17 cellular contexts compared by ENCODE assay signal in the genomic region with DNA sequence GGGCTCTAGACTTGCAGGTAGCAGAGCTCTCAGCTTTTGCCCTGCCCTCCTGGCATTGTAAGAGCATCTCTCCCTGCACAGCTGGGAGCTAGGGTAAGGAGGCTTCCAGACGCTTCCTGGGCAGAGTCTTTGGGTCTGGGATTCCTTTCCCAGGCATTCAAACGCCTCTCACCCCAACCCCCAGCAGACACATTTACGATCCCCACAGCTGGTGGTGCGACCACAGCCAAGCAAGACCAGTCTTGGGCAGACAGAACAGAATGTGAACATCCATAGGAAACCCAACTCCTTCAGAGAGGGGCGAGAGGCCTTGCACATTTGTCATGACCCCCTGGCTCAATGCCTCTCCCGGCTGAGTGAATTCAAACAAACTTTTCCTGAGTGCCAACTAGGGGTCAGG. TPM values are rescaled to one million over a fixed set of nuclear protein-coding genes. Genes with fewer than 3 reads are reported as not detected.
DNase-seq lines count a peak whose midpoint lies in the region; ATAC-seq and TF ChIP-seq lines count a peak whose summit lies in the region.
"Had no signal": no experiment of that assay in that cellular context is flagged by ENCODE, and none has a peak within 500 bp of the region (broad histone marks: within the 10 kb centered on the region; RNA-seq: fewer than 3 reads in every experiment).

No MANE protein-coding gene starts in this region.

- 90 to 92% methylated on average over 2 to 6 of the region's 6 CpGs for WGBS in endodermal cell (ENCODE audit: insufficient coverage in 1 of 2, insufficient read length in 1 of 2), 2 experiments

- intact Hi-C loops in gastrocnemius medialis (cut with DNase I; ENCODE audit: low total_unique reads) = no loop called here

- H3K4me1 ChIP-seq in endodermal cell (ENCODE audit: control insufficient read depth, insufficient read depth, low read length) = peaks cover 10% of the 10 kb centered on the region
- no peaks in the 10 kb centered on the region for H3K4me1 ChIP-seq in gastrocnemius medialis

- peaks cover 18% of the 10 kb centered on the region for H3K9me3 Mint-ChIP-seq in endodermal cell
- H3K9me3 Mint-ChIP-seq: CD4-positive, alpha-beta T cell had no signal

- no peak overlapping the region for H3K9ac ChIP-seq in endodermal cell (ENCODE audit: extremely low read depth, low read length, poor library complexity, severe bottlenecking)
- H3K9ac ChIP-seq: BLaER1 treated with 17β-estradiol and CSF1 and Interleukin-3, amounts not matched to agents 10 nM and 100 nM; GM23248 had no signal

- H3K27me3 Mint-ChIP-seq in endodermal cell (ENCODE audit: insufficient read depth) = no peaks in the 10 kb centered on the region
- H3K27me3 Mint-ChIP-seq: CD4-positive, alpha-beta T cell had no signal

- H3K4me3 ChIP-seq in endodermal cell (ENCODE audit: low read length) = no peak overlapping the region
- H3K4me3 ChIP-seq in gastrocnemius medialis = no peak overlapping the region
- H3K4me3 ChIP-seq: A549; BLaER1 treated with 17β-estradiol and CSF1 and Interleukin-3, amounts not matched to agents 10 nM and 100 nM; GM12878; GM23248; K562 had no signal

- TF ChIP-seq POLR2A in gastrocnemius medialis (IDR thresholded peaks at IDR 0.05) = no peak

- peak; percentile 50 for DNase-seq in ELF-1 (ENCODE audit: low read depth, low spot score)
- peak; percentile 10 for DNase-seq in NCI-H524 treated with DMSO at 0.1 percent for 48 hours (lab: John Stamatoyannopoulos, UW)
- DNase-seq in endodermal cell = no peak
- DNase-seq in gastrocnemius medialis = no peak
- DNase-seq in amygdala (lab: John Stamatoyannopoulos, UW) = no peak
- no peak for DNase-seq in UCSD-AML1 (lab: John Stamatoyannopoulos, UW; ENCODE audit: unreplicated experiment)
- no peak for DNase-seq in NCI-H1417 (lab: John Stamatoyannopoulos, UW)
- DNase-seq: CD4-positive, alpha-beta T cell; DMS79; GF-D8; GM23248 had no signal

- ATAC-seq in gastrocnemius medialis = no peak
- ATAC-seq: A549, GM12878, HCT116, K562 had no signal

- no peaks in the 10 kb centered on the region for H3K36me3 Mint-ChIP-seq in endodermal cell (ENCODE audit: low read depth)

- H3K4me3 Mint-ChIP-seq in endodermal cell = no peak overlapping the region
- H3K4me3 Mint-ChIP-seq: CD4-positive, alpha-beta T cell had no signal

- no peaks in the 10 kb centered on the region for H3K36me3 ChIP-seq in endodermal cell (ENCODE audit: control insufficient read depth, insufficient read depth, low read length)
- H3K36me3 ChIP-seq in gastrocnemius medialis = no peaks in the 10 kb centered on the region
- H3K36me3 ChIP-seq: BLaER1 treated with 17β-estradiol and CSF1 and Interleukin-3, amounts not matched to agents 10 nM and 100 nM had no signal

- H3K27ac Mint-ChIP-seq in endodermal cell = peak overlapping the region; percentile 40
- H3K27ac Mint-ChIP-seq: CD4-positive, alpha-beta T cell had no signal

- H3K27me3 ChIP-seq in endodermal cell (ENCODE audit: control insufficient read depth, insufficient read depth, low read length, poor library complexity, severe bottlenecking) = no peaks in the 10 kb centered on the region
- H3K27me3 ChIP-seq in gastrocnemius medialis = no peaks in the 10 kb centered on the region

- TF ChIP-seq CTCF in endodermal cell (conservative IDR thresholded peaks at IDR 0.05) (no peak), gastrocnemius medialis (IDR thresholded peaks at IDR 0.05 in 4 of 5, conservative IDR thresholded peaks at IDR 0.05 in 1 of 5) (no peak)

- H3K4me1 Mint-ChIP-seq in endodermal cell = peaks cover 33% of the 10 kb centered on the region

- H3K27ac ChIP-seq in endodermal cell (ENCODE audit: low read depth, low read length) (no peak overlapping the region), gastrocnemius medialis (no peak overlapping the region)
- H3K27ac ChIP-seq: BLaER1 treated with 17β-estradiol and CSF1 and Interleukin-3, amounts not matched to agents 10 nM and 100 nM; GM23248; HL-60 had no signal

- in situ Hi-C loops in gastrocnemius medialis (cut with MboI; ENCODE audit: low sequenced_read_pairs in 4 of 4) = no loop called here

- H3K9me3 ChIP-seq in endodermal cell (ENCODE audit: control insufficient read depth, low read length) (no peaks in the 10 kb centered on the region), gastrocnemius medialis (no peaks in the 10 kb centered on the region)
- H3K9me3 ChIP-seq: A549 had no signal

RNA-seq across cellular contexts. Expression of a gene that starts 38.1 kb away (rescaled TPM):
- total RNA-seq in endodermal cell (10 to 100 TPM; 11.3 to 18.7 TPM), gastrocnemius medialis (100 to 1,000 TPM; 202 to 289 (median 251) TPM)
- 39.8 TPM for polyA plus RNA-seq in endodermal cell (2013, experiment 1 of 2)
- polyA plus RNA-seq in endodermal cell (2013, experiment 2 of 2) = 34.4 TPM

RNA-seq across cellular contexts. Expression of a gene that starts 46.6 kb away (rescaled TPM):
- 100 to 1,000 TPM; 220 to 413 TPM for total RNA-seq in endodermal cell
- 220 TPM for polyA plus RNA-seq in endodermal cell (2013, experiment 1 of 2)
- 196 TPM for polyA plus RNA-seq in endodermal cell (2013, experiment 2 of 2)
- total RNA-seq in gastrocnemius medialis = 10 to 100 TPM; 15.0 to 58.3 (median 18.7) TPM

Comparison
In these comparisons a context has a peak if more than half of its experiments do, and no peak if none do; other contexts are left out.
1. DNase-seq: peak in ELF-1 (single experiment) and NCI-H524 treated with DMSO at 0.1 percent for 48 hours (single experiment); none in endodermal cell (single experiment), gastrocnemius medialis (0 of 2), amygdala (0 of 56), UCSD-AML1 (single experiment) and NCI-H1417 (0 of 3).
2. RNA of a gene that starts 38.1 kb away (total RNA-seq): 202 to 289 TPM in gastrocnemius medialis; 11.3 to 18.7 TPM in endodermal cell; every median in the first group is over 10 times any median in the second.